ENCODE assay signal across 24 cellular contexts in genomic region chr3:126993436-126993835, GRCh38.
"Had no signal": no experiment of that assay in that cellular context is flagged by ENCODE, and none has a peak within 500 bp of the region (broad histone marks: within the 10 kb centered on the region; RNA-seq: fewer than 3 reads in every experiment).

No MANE protein-coding gene starts in this region.

- H3K27me3 ChIP-seq: dorsolateral prefrontal cortex, gastrocnemius medialis, right atrium auricular region, testis, transverse colon, upper lobe of right lung, uterus had no signal

- H3K27ac Mint-ChIP-seq: naive thymus-derived CD4-positive, alpha-beta T cell; stimulated activated memory B cell treated with anti-CD40 and anti-IgM and Interleukin-4, amounts not matched to agents 10 μg/mL and 1 μg/mL and 100 μg/mL, for 72 hours had no signal

- H3K4me3 ChIP-seq: gastrocnemius medialis, prostate gland, right atrium auricular region, smooth muscle cell, testis, transverse colon, upper lobe of right lung, uterus had no signal

- H3K36me3 ChIP-seq: prostate gland, transverse colon, uterus had no signal

- H3K4me2 ChIP-seq: smooth muscle cell had no signal

- H3K9me3 ChIP-seq: gastrocnemius medialis, prostate gland, right atrium auricular region, testis, transverse colon, upper lobe of right lung, uterus had no signal

- ATAC-seq: esophagus mucosa; gastrocnemius medialis; naive thymus-derived CD4-positive, alpha-beta T cell; sciatic nerve; stimulated activated memory B cell treated with anti-CD40 and anti-IgM and Interleukin-4, amounts not matched to agents 10 μg/mL and 1 μg/mL and 100 μg/mL, for 72 hours; stimulated activated naive CD8-positive, alpha-beta T cell treated with anti-CD3 and anti-CD28 coated beads, Interleukin-15, Interleukin-2, amounts not matched to agents 100 U/mL and 50 U/mL, for 24 hours; upper lobe of right lung had no signal

- DNase-seq: dorsolateral prefrontal cortex; effector CD4-positive, alpha-beta T cell; foreskin fibroblast; gastrocnemius medialis; head of caudate nucleus; mesendoderm; midbrain; naive thymus-derived CD4-positive, alpha-beta T cell; nephron progenitor cell; stimulated activated CD4-positive, alpha-beta T cell treated with anti-CD3 and anti-CD28 coated beads, Interleukin-2, amount 100 ng/mL, for 24 hours; stimulated activated CD4-positive, alpha-beta T cell treated with anti-CD3 and anti-CD28 coated beads, Interleukin-4, amount 100 ng/mL, for 24 hours; stimulated activated naive CD8-positive, alpha-beta T cell treated with anti-CD3 and anti-CD28 coated beads, Interleukin-15, Interleukin-2, amounts not matched to agents 100 U/mL and 50 U/mL, for 24 hours; substantia nigra; testis; transverse colon; upper lobe of right lung; uterus had no signal

- H3K4me3 Mint-ChIP-seq: naive thymus-derived CD4-positive, alpha-beta T cell; nephron progenitor cell; stimulated activated memory B cell treated with anti-CD40 and anti-IgM and Interleukin-4, amounts not matched to agents 10 μg/mL and 1 μg/mL and 100 μg/mL, for 72 hours had no signal

- H3K27ac ChIP-seq: epithelial cell of prostate, prostate gland, transverse colon had no signal

- H3K9me3 Mint-ChIP-seq: naive thymus-derived CD4-positive, alpha-beta T cell; nephron progenitor cell; stimulated activated memory B cell treated with anti-CD40 and anti-IgM and Interleukin-4, amounts not matched to agents 10 μg/mL and 1 μg/mL and 100 μg/mL, for 72 hours had no signal

- H3K27me3 Mint-ChIP-seq: naive thymus-derived CD4-positive, alpha-beta T cell; stimulated activated memory B cell treated with anti-CD40 and anti-IgM and Interleukin-4, amounts not matched to agents 10 μg/mL and 1 μg/mL and 100 μg/mL, for 72 hours had no signal
